9 cellular contexts compared by ENCODE assay signal in genomic region chr2:165573534-165574461, GRCh38.
A peak's percentile ranks its signal among the peaks of the same experiment; 100 is the strongest.
DNase-seq lines count a peak whose midpoint lies in the region; ATAC-seq, FAIRE-seq and TF ChIP-seq lines count a peak whose summit lies in the region.
"Had no signal": no experiment of that assay in that cellular context is flagged by ENCODE, and none has a peak within 500 bp of the region (broad histone marks: within the 10 kb centered on the region; RNA-seq: fewer than 3 reads in every experiment).

No MANE protein-coding gene starts in this region.

- ATAC-seq in HepG2 = peak; percentile 100

- H4K20me1 ChIP-seq in HepG2 (ENCODE audit: insufficient read depth, low read length) (no peaks in the 10 kb centered on the region), GM23248 (ENCODE audit: insufficient read depth) (0 out of 2 replicates have a peak, but pooled peaks cover 5% of the 10 kb centered on the region)

- TF ChIP-seq EP300 in HepG2 (IDR thresholded peaks at IDR 0.05; ENCODE audit: low read depth in 2 of 2, low read length in 2 of 2) (no peak), HepG2 (CRISPR knock-in tag; IDR thresholded peaks at IDR 0.05; ENCODE audit: borderline replicate concordance) (no peak)

- FAIRE-seq in HepG2 (lab: Jason Lieb, UNC) = peak; percentile 72
- FAIRE-seq: GM18507 had no signal

- TF ChIP-seq RAD21 in HepG2 (CRISPR knock-in tag; IDR thresholded peaks at IDR 0.05) = no peak

- H3K36me3 ChIP-seq in HepG2 (replicated peaks in 1 of 2; ENCODE audit: control insufficient read depth in 1 of 2, insufficient read depth in 2 of 2, low read length in 2 of 2) (no peaks in the 10 kb centered on the region), thyroid gland (no peaks in the 10 kb centered on the region), GM23248 (ENCODE audit: low read depth) (no peaks in the 10 kb centered on the region)

- H3F3A ChIP-seq in GM23248 (ENCODE audit: insufficient read depth) = no peaks in the 10 kb centered on the region

- CTCF ChIA-PET in HepG2 (lab: Yijun Ruan, JAX; ENCODE audit: low intra/inter-chr PET ratio, low total read pairs) = no interaction called here

- TF ChIP-seq POLR2A in HepG2 (IDR thresholded peaks at IDR 0.05; ENCODE audit: insufficient read depth in 1 of 2, low read depth in 2 of 2, low read length in 2 of 2) = no peak
- peak in 1 of 2 donors; percentile 23 for TF ChIP-seq POLR2A in thyroid gland (IDR thresholded peaks at IDR 0.05)

- H3K4me1 Mint-ChIP-seq in chondrocyte (ENCODE audit: low read depth) = peaks cover 24% of the 10 kb centered on the region
- no peaks in the 10 kb centered on the region for H3K4me1 Mint-ChIP-seq in activated T-cell treated with anti-CD3 and anti-CD28 coated beads, Interleukin-2, amount 50 U/mL, for 24 hours (ENCODE audit: low read depth)

- H2AFZ ChIP-seq in HepG2 (ENCODE audit: low read length) (no peak overlapping the region), GM23248 (no peak overlapping the region)

- H3K9me2 ChIP-seq in GM23248 (ENCODE audit: insufficient read depth) = no peaks in the 10 kb centered on the region

- DNase-seq in G401 (ENCODE audit: low spot score) (peak; percentile 76), NCI-H446 treated with DMSO at 0.1 percent for 48 hours (lab: John Stamatoyannopoulos, UW) (peak; percentile 85), chondrocyte (ENCODE audit: low spot score) (no peak), HepG2 (ENCODE audit: low spot score) (peak; percentile 78), thyroid gland (peak; percentile 66 to 74), mesenteric fat pad (ENCODE audit: low spot score) (no peak), GM23248 (no peak)
- DNase-seq in activated T-cell treated with anti-CD3 and anti-CD28 coated beads, Interleukin-2, amount 50 U/mL, for 24 hours = no peak

- BruUV-seq in HepG2 (replicated peaks; lab: Mats Ljungman, UMichigan) = no TSS peak

- H3K4me3 Mint-ChIP-seq in chondrocyte (ENCODE audit: unreplicated experiment) = peak overlapping the region; percentile 77
- no peak overlapping the region for H3K4me3 Mint-ChIP-seq in activated T-cell treated with anti-CD3 and anti-CD28 coated beads, Interleukin-2, amount 50 U/mL, for 24 hours

- H3K27me3 Mint-ChIP-seq in chondrocyte (ENCODE audit: low read depth) = no peaks in the 10 kb centered on the region
- H3K27me3 Mint-ChIP-seq in activated T-cell treated with anti-CD3 and anti-CD28 coated beads, Interleukin-2, amount 50 U/mL, for 24 hours = peaks cover 10% of the 10 kb centered on the region

- peak overlapping the region; percentile 81 for H3K27ac Mint-ChIP-seq in chondrocyte (ENCODE audit: unreplicated experiment)
- no peak overlapping the region for H3K27ac Mint-ChIP-seq in activated T-cell treated with anti-CD3 and anti-CD28 coated beads, Interleukin-2, amount 50 U/mL, for 24 hours

- H3K79me2 ChIP-seq in HepG2 (ENCODE audit: insufficient read depth, low read length) (no peaks in the 10 kb centered on the region), GM23248 (ENCODE audit: insufficient read depth) (no peaks in the 10 kb centered on the region)

- peaks cover 14% of the 10 kb centered on the region for H3K4me1 ChIP-seq in HepG2 (ENCODE audit: insufficient read depth, low read length)
- no peaks in the 10 kb centered on the region for H3K4me1 ChIP-seq in thyroid gland
- H3K4me1 ChIP-seq in GM23248 (ENCODE audit: insufficient read depth) = no peaks in the 10 kb centered on the region

- no peaks in the 10 kb centered on the region for H3K36me3 Mint-ChIP-seq in chondrocyte (ENCODE audit: low read depth)
- no peaks in the 10 kb centered on the region for H3K36me3 Mint-ChIP-seq in activated T-cell treated with anti-CD3 and anti-CD28 coated beads, Interleukin-2, amount 50 U/mL, for 24 hours (ENCODE audit: low read depth)

- POLR2A ChIA-PET in HepG2 (lab: Yijun Ruan, JAX) = no interaction called here

- intact Hi-C loops in HepG2 (cut with micrococcal nuclease; ENCODE audit: unreplicated experiment) (loop anchor here (5.0 to 10.0 kb wide), 2 partner anchors 204 to 301 kb away; no protein-coding TSS in a partner anchor), thyroid gland (cut with DNase I) (no loop called here)

- H3K4me3 ChIP-seq in HepG2 (replicated peaks in 1 of 3; ENCODE audit: insufficient read depth in 1 of 3, low read depth in 2 of 3, low read length in 3 of 3) = peak overlapping the region in 2 of 3 experiments; percentile 2 to 42; a peak in 4 of 6 replicates
- no peak overlapping the region for H3K4me3 ChIP-seq in thyroid gland (replicated peaks in 1 of 3)
- H3K4me3 ChIP-seq in GM23248 = no peak overlapping the region

- no peaks in the 10 kb centered on the region for H3K27me3 ChIP-seq in HepG2 (ENCODE audit: control insufficient read depth in 1 of 2, insufficient read depth in 2 of 2, low read length in 2 of 2)
- H3K27me3 ChIP-seq in thyroid gland = no peaks in the 10 kb centered on the region
- H3K27me3 ChIP-seq in GM23248 (replicated peaks; ENCODE audit: insufficient read depth) = no peaks in the 10 kb centered on the region

- H3K27ac ChIP-seq in HepG2 (ENCODE audit: extremely low read length, insufficient read depth, low read length) (no peak overlapping the region), thyroid gland (no peak overlapping the region), GM23248 (no peak overlapping the region)

- no peak overlapping the region for H3K9ac ChIP-seq in HepG2 (ENCODE audit: insufficient read depth, low read depth, low read length)
- H3K9ac ChIP-seq in GM23248 = no peak overlapping the region

- H3K9me3 Mint-ChIP-seq in chondrocyte (ENCODE audit: low read depth) = no peaks in the 10 kb centered on the region
- H3K9me3 Mint-ChIP-seq in activated T-cell treated with anti-CD3 and anti-CD28 coated beads, Interleukin-2, amount 50 U/mL, for 24 hours = no peaks in the 10 kb centered on the region

- H3K4me2 ChIP-seq in HepG2 (ENCODE audit: low read depth, low read length) (peak overlapping the region; percentile 64), GM23248 (ENCODE audit: unreplicated experiment) (no peak overlapping the region)

- H3K9me3 ChIP-seq in HepG2 (ENCODE audit: low read length) = no peaks in the 10 kb centered on the region
- no peaks in the 10 kb centered on the region for H3K9me3 ChIP-seq in thyroid gland
- H3K9me3 ChIP-seq in GM23248 (ENCODE audit: low read depth) = no peaks in the 10 kb centered on the region

- 8% methylated on average over 17 of the region's 17 CpGs for WGBS in HepG2 (ENCODE audit: low lambda C conversion rate)
- 38 to 49% methylated on average over 17 of the region's 17 CpGs for WGBS in thyroid gland, 2 donors
- 87% methylated on average over 17 of the region's 17 CpGs for WGBS in GM23248 (ENCODE audit: low coverage in 1 of 2, low lambda C conversion rate in 2 of 2, missing lambda C conversion rate in 2 of 2), 2 experiments

- in situ Hi-C loops in G401 (cut with HindIII; ENCODE audit: low sequenced_read_pairs) = no loop called here
- in situ Hi-C loops in HepG2 (cut with HindIII; ENCODE audit: extremely low pct_ligation_motif_present, low pct_unique_long_range_greater_than_20kb) = no loop called here
- in situ Hi-C loops in GM23248 (cut with MboI) = no loop called here

- no peak for TF ChIP-seq CTCF in chondrocyte (IDR thresholded peaks at IDR 0.05)
- TF ChIP-seq CTCF in HepG2 (CRISPR knock-in tag; IDR thresholded peaks at IDR 0.05) = no peak
- no peak for TF ChIP-seq CTCF in thyroid gland (IDR thresholded peaks at IDR 0.05)

TF ChIP-seq in HepG2, 621 proteins besides CTCF, POLR2A, EP300 and RAD21 (continues in another document):
- TF ChIP-seq NFYC (CRISPR knock-in tag; IDR thresholded peaks at IDR 0.05) (no peak), ZNF143 (CRISPR knock-in tag; IDR thresholded peaks at IDR 0.05) (peak; percentile 81), ZNF362 (CRISPR knock-in tag; IDR thresholded peaks at IDR 0.05; ENCODE audit: borderline replicate concordance) (peak; percentile 78; the same call in 1 of the 2 replicates), ZNF292 (CRISPR knock-in tag; IDR thresholded peaks at IDR 0.05; ENCODE audit: borderline replicate concordance, low read depth) (peak; percentile 55; the same call in 1 of the 2 replicates), HOXA9 (CRISPR knock-in tag; IDR thresholded peaks at IDR 0.05; ENCODE audit: borderline replicate concordance) (no peak), ZBTB14 (CRISPR knock-in tag; IDR thresholded peaks at IDR 0.05) (no peak), ZNF280B (CRISPR knock-in tag; IDR thresholded peaks at IDR 0.05; ENCODE audit: borderline replicate concordance) (no peak), NR2C2 (CRISPR knock-in tag; IDR thresholded peaks at IDR 0.05; ENCODE audit: borderline replicate concordance) (peak; percentile 95)

Comparison
In these comparisons a context has a peak if more than half of its experiments do, and no peak if none do; other contexts are left out.
1. DNase-seq: peak in G401 (single experiment), NCI-H446 treated with DMSO at 0.1 percent for 48 hours (single experiment), HepG2 (single experiment) and thyroid gland (2 of 2); none in chondrocyte (single experiment), activated T-cell treated with anti-CD3 and anti-CD28 coated beads, Interleukin-2, amount 50 U/mL, for 24 hours (single experiment), mesenteric fat pad (single experiment) and GM23248 (single experiment).
2. H3K4me3 ChIP-seq: peak in HepG2 (2 of 3); none in thyroid gland (0 of 3) and GM23248 (single experiment).